In the genomic region with DNA sequence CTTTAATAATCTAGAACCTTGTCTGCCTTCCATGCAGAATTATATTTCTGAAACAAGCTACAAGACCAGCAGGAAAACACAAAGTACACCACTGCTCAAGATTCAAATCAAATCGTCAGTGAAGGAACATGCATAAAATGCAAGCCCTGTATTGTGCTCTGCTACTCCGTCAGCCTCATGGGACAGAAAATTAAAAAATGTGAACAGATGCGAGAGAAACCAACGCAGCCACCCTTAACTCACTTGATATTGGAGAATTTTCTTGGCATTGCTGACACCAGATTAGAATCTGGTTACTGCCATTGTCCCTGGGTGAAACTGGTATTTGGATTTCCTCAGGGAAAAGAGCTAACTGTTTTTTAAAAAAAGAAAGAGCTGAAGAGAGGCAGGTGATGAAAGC, we compare ENCODE assay signal across 11 cellular contexts. TPM values are rescaled to one million over a fixed set of nuclear protein-coding genes. Genes with fewer than 3 reads are reported as not detected.
DNase-seq lines count a peak whose midpoint lies in the region; ATAC-seq and TF ChIP-seq lines count a peak whose summit lies in the region.
"Had no signal": no experiment of that assay in that cellular context is flagged by ENCODE, and none has a peak within 500 bp of the region (broad histone marks: within the 10 kb centered on the region; RNA-seq: fewer than 3 reads in every experiment).

No MANE protein-coding gene starts in this region.

- TF ChIP-seq CTCF in mammary epithelial cell (conservative IDR thresholded peaks at IDR 0.05 in 1 of 2, IDR thresholded peaks at IDR 0.05 in 1 of 2; ENCODE audit: extremely low read depth in 1 of 2, insufficient read depth in 1 of 2, low read depth in 1 of 2, low read length in 2 of 2) (no peak), tibial nerve (IDR thresholded peaks at IDR 0.05) (no peak)

- dilution Hi-C loops in mammary epithelial cell (cut with HindIII; ENCODE audit: low sequenced_read_pairs), result no loop called here

- no peaks in the 10 kb centered on the region for H3K9me3 ChIP-seq in mammary epithelial cell (replicated peaks; ENCODE audit: insufficient read depth, low read length)
- no peaks in the 10 kb centered on the region for H3K9me3 ChIP-seq in muscle layer of colon (ENCODE audit: low read length)
- no peaks in the 10 kb centered on the region for H3K9me3 ChIP-seq in tibial nerve

- H3K27ac ChIP-seq in mammary epithelial cell (ENCODE audit: insufficient read depth, low read depth, low read length) (peak overlapping the region; percentile 96), muscle layer of colon (ENCODE audit: low read depth, low read length) (no peak overlapping the region), tibial nerve (peak overlapping the region; percentile 24 to 91 (median 72))

- peaks cover 25% of the 10 kb centered on the region for H3K4me1 Mint-ChIP-seq in T-helper 1 cell treated with Interleukin-12 subunit alpha and Interleukin-12 subunit beta and Interleukin-4 antibody, amounts not matched to agents 30 μg/mL and 1 μg/mL, for 36 hours (ENCODE audit: low read depth)

- peak overlapping the region; percentile 34 for H3K27ac Mint-ChIP-seq in T-helper 1 cell treated with Interleukin-12 subunit alpha and Interleukin-12 subunit beta and Interleukin-4 antibody, amounts not matched to agents 30 μg/mL and 1 μg/mL, for 36 hours
- H3K27ac Mint-ChIP-seq: IgD-negative memory B cell had no signal

- 4% methylated on average over 4 of the region's 4 CpGs for WGBS in mammary epithelial cell (ENCODE audit: low coverage, missing lambda C conversion rate)
- WGBS in tibial nerve, 2 donors, result 15 to 24% methylated on average over 4 of the region's 4 CpGs

- TF ChIP-seq EP300 in tibial nerve (IDR thresholded peaks at IDR 0.05), result no peak

- H2AFZ ChIP-seq in mammary epithelial cell (ENCODE audit: low read depth, low read length), result no peak overlapping the region

- peaks cover 42% of the 10 kb centered on the region for H3K36me3 Mint-ChIP-seq in T-helper 1 cell treated with Interleukin-12 subunit alpha and Interleukin-12 subunit beta and Interleukin-4 antibody, amounts not matched to agents 30 μg/mL and 1 μg/mL, for 36 hours (ENCODE audit: low read depth)

- H3K4me2 ChIP-seq in mammary epithelial cell (ENCODE audit: insufficient read depth, low read depth, low read length), result peak overlapping the region; percentile 34

- peaks cover 88% of the 10 kb centered on the region for H3K79me2 ChIP-seq in mammary epithelial cell (ENCODE audit: insufficient read depth, low read length)

- H3K4me1 ChIP-seq in mammary epithelial cell (ENCODE audit: insufficient read depth, low read length) (peaks cover 86% of the 10 kb centered on the region), muscle layer of colon (ENCODE audit: insufficient read depth, low read length) (peaks cover 46% of the 10 kb centered on the region), tibial nerve (peaks cover 15 to 99% (median 80%) of the 10 kb centered on the region in 4 donors)

- DNase-seq in T-helper 1 cell (no peak), mammary epithelial cell (no peak), tibial nerve (ENCODE audit: low spot score in 2 of 2) (no peak), EL (no peak), middle frontal gyrus (ENCODE audit: extremely low spot score, low spot score) (no peak)
- DNase-seq: hippocampal formation, NCI-H2227 treated with DMSO at 0.1 percent for 48 hours had no signal

- H3K4me3 Mint-ChIP-seq in T-helper 1 cell treated with Interleukin-12 subunit alpha and Interleukin-12 subunit beta and Interleukin-4 antibody, amounts not matched to agents 30 μg/mL and 1 μg/mL, for 36 hours, result no peak overlapping the region
- H3K4me3 Mint-ChIP-seq: IgD-negative memory B cell had no signal

- H3K9me3 Mint-ChIP-seq in T-helper 1 cell treated with Interleukin-12 subunit alpha and Interleukin-12 subunit beta and Interleukin-4 antibody, amounts not matched to agents 30 μg/mL and 1 μg/mL, for 36 hours, result no peaks in the 10 kb centered on the region
- H3K9me3 Mint-ChIP-seq: IgD-negative memory B cell had no signal

- no peak overlapping the region for H3K4me3 ChIP-seq in mammary epithelial cell (replicated peaks in 1 of 3; ENCODE audit: insufficient read depth in 1 of 3, low read depth in 2 of 3, low read length in 3 of 3)
- H3K4me3 ChIP-seq in muscle layer of colon (ENCODE audit: low read depth in 1 of 2, low read length in 2 of 2), result no peak overlapping the region
- no peak overlapping the region for H3K4me3 ChIP-seq in tibial nerve

- TSS peak; percentile 0 for BruUV-seq in mammary epithelial cell (replicated peaks; lab: Mats Ljungman, UMichigan)

- H3K9ac ChIP-seq in mammary epithelial cell (ENCODE audit: insufficient read depth, low read length), result peak overlapping the region; percentile 85
- H3K9ac ChIP-seq in muscle layer of colon (ENCODE audit: low read length), result peak overlapping the region; percentile 5

- no peak for ATAC-seq in HG03039 (IDR thresholded peaks at IDR 0.05; ENCODE audit: unreplicated experiment)

- H3K36me3 ChIP-seq in mammary epithelial cell (ENCODE audit: insufficient read depth, low read length) (peaks cover 61% of the 10 kb centered on the region), muscle layer of colon (ENCODE audit: insufficient read depth, low read length) (peaks cover 31% of the 10 kb centered on the region), tibial nerve (peaks cover 0 to 34% (median 0%) of the 10 kb centered on the region in 3 donors)

- in situ Hi-C loops in mammary epithelial cell (cut with MboI; ENCODE audit: low sequenced_read_pairs in 2 of 2), result loop anchor here in 1 of 2 donors (25.0 kb wide), 1 partner anchor 88 kb away; no protein-coding TSS in a partner anchor

- H3K27me3 ChIP-seq in mammary epithelial cell (ENCODE audit: insufficient read depth, low read length) (no peaks in the 10 kb centered on the region), muscle layer of colon (ENCODE audit: control insufficient read depth in 1 of 2, insufficient read depth in 2 of 2, low read length in 2 of 2) (no peaks in the 10 kb centered on the region), tibial nerve (no peaks in the 10 kb centered on the region)

- CTCF ChIA-PET in mammary epithelial cell (lab: Charles Lee; ENCODE audit: low non-redundant PET), result no interaction called here

- H3K27me3 Mint-ChIP-seq in T-helper 1 cell treated with Interleukin-12 subunit alpha and Interleukin-12 subunit beta and Interleukin-4 antibody, amounts not matched to agents 30 μg/mL and 1 μg/mL, for 36 hours (ENCODE audit: low read depth), result no peaks in the 10 kb centered on the region
- H3K27me3 Mint-ChIP-seq: IgD-negative memory B cell had no signal

- no peak for TF ChIP-seq POLR2A in tibial nerve (IDR thresholded peaks at IDR 0.05)

- H4K20me1 ChIP-seq in mammary epithelial cell (ENCODE audit: insufficient read depth, low read length), result peaks cover 22% of the 10 kb centered on the region

- intact Hi-C loops in mammary epithelial cell (cut with micrococcal nuclease), result loop anchor here (5.0 kb wide), 2 partner anchors 68 to 148 kb away; no protein-coding TSS in a partner anchor

RNA-seq across cellular contexts. Expression of gene ANXA2, which starts 23.6 kb away (rescaled TPM):
- total RNA-seq in mammary epithelial cell, result 1,000 to 10,000 TPM; 5,384 to 5,597 TPM
- 10,424 TPM for polyA plus RNA-seq in mammary epithelial cell
- polyA minus RNA-seq in mammary epithelial cell, result 5,891 TPM
- total RNA-seq in tibial nerve, result 1,000 to 10,000 TPM in 2 of 4 donors, 100 to 1,000 TPM in 2; 747 to 1,181 (median 1,009) TPM

Comparison
In these comparisons a context has a peak if more than half of its experiments do, and no peak if none do; other contexts are left out.
1. RNA of gene ANXA2, which starts 23.6 kb away (total RNA-seq): 5,384 to 5,597 TPM in mammary epithelial cell; 747 to 1,181 TPM in tibial nerve; every median in the first group is over 4 times any median in the second.